Comparison of ENCODE assay signal across 15 cellular contexts in the genomic region with DNA sequence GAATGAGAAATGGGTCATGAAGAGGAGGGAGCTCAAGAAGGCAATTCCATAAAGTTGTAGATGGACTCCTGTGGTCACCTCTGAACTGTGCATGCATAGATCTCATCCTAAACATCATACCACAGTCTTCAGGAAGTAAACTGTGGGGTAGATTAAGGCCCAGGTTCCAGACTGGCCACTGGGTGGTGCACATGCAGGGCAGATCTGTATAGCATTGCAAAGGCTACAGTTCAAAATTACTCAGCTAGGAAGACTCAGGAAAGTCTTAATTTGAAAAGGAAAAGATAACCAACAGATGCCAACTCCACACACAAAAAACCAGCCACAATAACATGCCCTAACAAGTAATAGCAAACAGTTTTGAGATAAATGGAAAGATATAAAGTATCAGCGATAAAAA. TPM values are rescaled to one million over a fixed set of nuclear protein-coding genes. Genes with fewer than 3 reads are reported as not detected.
DNase-seq lines count a peak whose midpoint lies in the region; ATAC-seq and TF ChIP-seq lines count a peak whose summit lies in the region.
"Had no signal": no experiment of that assay in that cellular context is flagged by ENCODE, and none has a peak within 500 bp of the region (broad histone marks: within the 10 kb centered on the region; RNA-seq: fewer than 3 reads in every experiment).

No MANE protein-coding gene starts in this region.

- no peak overlapping the region for H2BK12ac ChIP-seq in neuronal stem cell (ENCODE audit: low read length)

- H3K4me3 Mint-ChIP-seq in activated CD4-positive, alpha-beta T cell treated with anti-CD3 and anti-CD28 coated beads, Interleukin-2, amount 10 ng/mL, durations not matched to agents 24 days and 14 days: no peak overlapping the region
- H3K4me3 Mint-ChIP-seq: activated naive CD4-positive, alpha-beta T cell treated with anti-CD3 and anti-CD28 coated beads, Interleukin-2, amount 10 ng/mL, durations not matched to agents 7 days and 5 days had no signal

- H2BK120ac ChIP-seq in neuronal stem cell (ENCODE audit: low read depth, low read length): no peak overlapping the region

- H3K4me3 ChIP-seq in AG04449 (ENCODE audit: low read depth, low read length) (no peak overlapping the region), PC-3 (ENCODE audit: low read length) (no peak overlapping the region), fibroblast of lung (replicated peaks in 1 of 4; ENCODE audit: control extremely low read depth in 1 of 4, insufficient read depth in 1 of 4, low read depth in 3 of 4, low read length in 4 of 4) (no peak overlapping the region), neuronal stem cell (ENCODE audit: low read length in 2 of 2) (no peak overlapping the region)
- H3K4me3 ChIP-seq: Peyer's patch had no signal

- H3K4me1 ChIP-seq in PC-3 (ENCODE audit: insufficient read depth, low read length) (no peaks in the 10 kb centered on the region), fibroblast of lung (ENCODE audit: control insufficient read depth, extremely low read depth, insufficient read depth, low read length) (no peaks in the 10 kb centered on the region), neuronal stem cell (ENCODE audit: control insufficient read depth in 2 of 2, insufficient read depth in 1 of 2, low read depth in 1 of 2, low read length in 2 of 2) (no peaks in the 10 kb centered on the region)
- H3K4me1 ChIP-seq: Caco-2, Peyer's patch had no signal

- H3K4me2 ChIP-seq in PC-3 (ENCODE audit: low read length) (no peak overlapping the region), fibroblast of lung (ENCODE audit: extremely low read depth, insufficient read depth, low read length) (no peak overlapping the region), neuronal stem cell (ENCODE audit: insufficient read depth, low read length, poor library complexity, severe bottlenecking) (no peak overlapping the region)

- TF ChIP-seq CTCF in AG04449 (IDR thresholded peaks at IDR 0.05; ENCODE audit: insufficient read depth, low read length, missing control alignments) (peak; percentile 56), GM12874 (IDR thresholded peaks at IDR 0.05; ENCODE audit: insufficient read depth, low read depth, low read length) (peak; percentile 41; the same call in 1 of the 2 replicates), PC-3 (conservative IDR thresholded peaks at IDR 0.05; ENCODE audit: low read depth, low read length) (peak; percentile 63), fibroblast of lung (conservative IDR thresholded peaks at IDR 0.05 in 1 of 2, IDR thresholded peaks at IDR 0.05 in 1 of 2; ENCODE audit: low read depth in 1 of 2, low read length in 2 of 2) (peak; percentile 34 to 50)

- no peak overlapping the region for H3K27ac Mint-ChIP-seq in activated CD4-positive, alpha-beta T cell treated with anti-CD3 and anti-CD28 coated beads, Interleukin-2, amount 10 ng/mL, durations not matched to agents 24 days and 14 days
- H3K27ac Mint-ChIP-seq: activated naive CD4-positive, alpha-beta T cell treated with anti-CD3 and anti-CD28 coated beads, Interleukin-2, amount 10 ng/mL, durations not matched to agents 7 days and 5 days had no signal

- 100% methylated on average over 1 of the region's 1 CpG; no CpG with 5 or more reads in 1 of the 2 donors for WGBS in neuronal stem cell (ENCODE audit: extremely low coverage in 2 of 2, insufficient read length in 2 of 2, insufficient replicate concordance in 1 of 2), 2 donors

- CTCF ChIA-PET in AG04449 (lab: Yijun Ruan, JAX): interaction anchor here (0.6 to 3.2 kb wide), 9 partner anchors 9 to 125 kb away, joined by 3 to 25 read pairs (median 4); a partner anchor contains a TSS
- CTCF ChIA-PET in PC-3 (lab: Charles Lee): no interaction called here

- H2BK15ac ChIP-seq in neuronal stem cell (ENCODE audit: low read length): no peak overlapping the region

- intact Hi-C loops in PC-3 (cut with micrococcal nuclease): no loop called here
- intact Hi-C loops in activated CD4-positive, alpha-beta T cell treated with anti-CD3 and anti-CD28 coated beads, Interleukin-2, amount 10 ng/mL, durations not matched to agents 24 days and 14 days (cut with micrococcal nuclease): no loop called here

- peaks cover 14% of the 10 kb centered on the region for H3K9me3 Mint-ChIP-seq in activated CD4-positive, alpha-beta T cell treated with anti-CD3 and anti-CD28 coated beads, Interleukin-2, amount 10 ng/mL, durations not matched to agents 24 days and 14 days

- H4K91ac ChIP-seq in neuronal stem cell (ENCODE audit: low read depth, low read length, poor library complexity): no peak overlapping the region

- H3K9ac ChIP-seq in PC-3 (ENCODE audit: low read length): no peak overlapping the region
- no peak overlapping the region for H3K9ac ChIP-seq in fibroblast of lung (ENCODE audit: insufficient read depth, low read length)
- no peak overlapping the region for H3K9ac ChIP-seq in neuronal stem cell (ENCODE audit: low read depth, low read length, poor library complexity)

- no peak overlapping the region for H2AFZ ChIP-seq in PC-3 (ENCODE audit: low read length)
- H2AFZ ChIP-seq in fibroblast of lung (ENCODE audit: low read length): no peak overlapping the region
- H2AFZ ChIP-seq in neuronal stem cell (ENCODE audit: low read length): no peak overlapping the region

- H3K36me3 Mint-ChIP-seq in activated CD4-positive, alpha-beta T cell treated with anti-CD3 and anti-CD28 coated beads, Interleukin-2, amount 10 ng/mL, durations not matched to agents 24 days and 14 days (ENCODE audit: low read depth): no peaks in the 10 kb centered on the region
- H3K36me3 Mint-ChIP-seq: activated naive CD4-positive, alpha-beta T cell treated with anti-CD3 and anti-CD28 coated beads, Interleukin-2, amount 10 ng/mL, durations not matched to agents 7 days and 5 days had no signal

- no peaks in the 10 kb centered on the region for H3K4me1 Mint-ChIP-seq in activated CD4-positive, alpha-beta T cell treated with anti-CD3 and anti-CD28 coated beads, Interleukin-2, amount 10 ng/mL, durations not matched to agents 24 days and 14 days
- H3K4me1 Mint-ChIP-seq: activated naive CD4-positive, alpha-beta T cell treated with anti-CD3 and anti-CD28 coated beads, Interleukin-2, amount 10 ng/mL, durations not matched to agents 7 days and 5 days had no signal

- H4K8ac ChIP-seq in neuronal stem cell (ENCODE audit: low read depth, low read length): no peak overlapping the region

- H3K14ac ChIP-seq in neuronal stem cell (ENCODE audit: low read length): no peak overlapping the region

- no peaks in the 10 kb centered on the region for H3K36me3 ChIP-seq in PC-3 (ENCODE audit: low read depth, low read length)
- H3K36me3 ChIP-seq in fibroblast of lung (ENCODE audit: control insufficient read depth, insufficient read depth, low read length): no peaks in the 10 kb centered on the region
- H3K36me3 ChIP-seq in neuronal stem cell (replicated peaks in 1 of 2; ENCODE audit: control insufficient read depth in 2 of 2, insufficient read depth in 2 of 2, low read length in 2 of 2): no peaks in the 10 kb centered on the region
- H3K36me3 ChIP-seq: Peyer's patch had no signal

- H4K20me1 ChIP-seq in PC-3 (ENCODE audit: low read length) (no peaks in the 10 kb centered on the region), fibroblast of lung (ENCODE audit: control insufficient read depth, extremely low read depth, insufficient read depth, low read length) (no peaks in the 10 kb centered on the region)

- H2BK5ac ChIP-seq in neuronal stem cell (ENCODE audit: low read length): no peak overlapping the region

- H3K27me3 ChIP-seq in PC-3 (ENCODE audit: low read length): no peaks in the 10 kb centered on the region; the same call in 1 of the 2 replicates
- no peaks in the 10 kb centered on the region for H3K27me3 ChIP-seq in fibroblast of lung (ENCODE audit: control insufficient read depth, insufficient read depth, low read length)
- no peaks in the 10 kb centered on the region for H3K27me3 ChIP-seq in neuronal stem cell (ENCODE audit: control insufficient read depth in 3 of 3, insufficient read depth in 3 of 3, low read depth in 1 of 3, low read length in 3 of 3)
- H3K27me3 ChIP-seq: neutrophil, Peyer's patch had no signal

- no peak overlapping the region for H3K4ac ChIP-seq in neuronal stem cell (ENCODE audit: low read length)

- peaks cover 7% of the 10 kb centered on the region for H3K27me3 Mint-ChIP-seq in activated CD4-positive, alpha-beta T cell treated with anti-CD3 and anti-CD28 coated beads, Interleukin-2, amount 10 ng/mL, durations not matched to agents 24 days and 14 days

- H3K18ac ChIP-seq in neuronal stem cell (ENCODE audit: low read length): no peak overlapping the region

- BruUV-seq in PC-3 (replicated peaks; lab: Mats Ljungman, UMichigan): no TSS peak

- DNase-seq in AG04449 (ENCODE audit: low read depth, low spot score) (no peak), PC-3 (peak; percentile 41), fibroblast of lung (ENCODE audit: low read depth in 2 of 2) (no peak), NCI-H524 treated with DMSO at 0.1 percent for 48 hours (lab: John Stamatoyannopoulos, UW) (no peak), neuronal stem cell (ENCODE audit: low spot score) (no peak)
- DNase-seq in activated CD4-positive, alpha-beta T cell treated with anti-CD3 and anti-CD28 coated beads, Interleukin-2, amount 10 ng/mL, durations not matched to agents 24 days and 14 days: no peak
- DNase-seq: activated CD4-positive, CD25-positive, alpha-beta regulatory T cell; activated naive CD4-positive, alpha-beta T cell treated with anti-CD3 and anti-CD28 coated beads, Interleukin-2, amount 10 ng/mL, durations not matched to agents 7 days and 5 days; GOT3; NCI-H1417 had no signal

- H3K27ac ChIP-seq in PC-3 (ENCODE audit: low read length) (no peak overlapping the region), fibroblast of lung (ENCODE audit: insufficient read depth, low read length) (no peak overlapping the region), neuronal stem cell (replicated peaks; ENCODE audit: low read length) (no peak overlapping the region)
- H3K27ac ChIP-seq: neutrophil, Peyer's patch had no signal

- no peak overlapping the region for H3K23ac ChIP-seq in neuronal stem cell (ENCODE audit: low read depth, low read length, poor library complexity)

- H3K79me2 ChIP-seq in PC-3 (ENCODE audit: low read length) (no peaks in the 10 kb centered on the region), fibroblast of lung (ENCODE audit: control insufficient read depth, insufficient read depth, low read length) (no peaks in the 10 kb centered on the region)

- ATAC-seq in PC-3 (peak; percentile 59), GM21367 (IDR thresholded peaks at IDR 0.05; ENCODE audit: unreplicated experiment) (no peak)

- H2AK5ac ChIP-seq in neuronal stem cell (ENCODE audit: low read depth, low read length): no peak overlapping the region

- H3F3A ChIP-seq in PC-3 (ENCODE audit: low read length, unreplicated experiment): no peaks in the 10 kb centered on the region

- no peaks in the 10 kb centered on the region for H3K9me2 ChIP-seq in PC-3 (replicated peaks; ENCODE audit: low read length)

- no peaks in the 10 kb centered on the region for H3K79me1 ChIP-seq in neuronal stem cell (ENCODE audit: low read depth, low read length)

- H3K9me3 ChIP-seq in PC-3 (ENCODE audit: low read length) (no peaks in the 10 kb centered on the region), fibroblast of lung (ENCODE audit: control insufficient read depth, insufficient read depth, low read depth, low read length) (no peaks in the 10 kb centered on the region), neuronal stem cell (replicated peaks in 1 of 2; ENCODE audit: control insufficient read depth in 2 of 2, insufficient read depth in 1 of 2, low read depth in 1 of 2, low read length in 2 of 2) (peaks cover 0 to 3% of the 10 kb centered on the region in 2 donors)
- H3K9me3 ChIP-seq: neutrophil had no signal

- POLR2A ChIA-PET in AG04449 (lab: Yijun Ruan, JAX): no interaction called here
- POLR2A ChIA-PET in PC-3 (lab: Charles Lee; ENCODE audit: unreplicated experiment): no interaction called here

RNA-seq across cellular contexts. Expression of a gene that starts 20.3 kb away (rescaled TPM):
- total RNA-seq in PC-3 (2014; rRNA removed) (0.29 TPM in 1 of 2 replicates, not detected in the other), fibroblast of lung (under 0.01 and 0.51 TPM in 2 replicates)
- 0.12 and 0.35 TPM in 2 replicates for polyA plus RNA-seq in fibroblast of lung
- 0.21 and 0.36 TPM in 2 replicates for polyA plus RNA-seq in fibroblast of lung (2012)
- polyA minus RNA-seq in fibroblast of lung (ENCODE audit: low replicate concordance): 0.48 and 1.2 TPM in 2 replicates
- not detected in 2 replicates for total RNA-seq in activated CD4-positive, alpha-beta T cell treated with anti-CD3 and anti-CD28 coated beads, Interleukin-2, amount 10 ng/mL, durations not matched to agents 24 days and 14 days
- polyA plus RNA-seq in neuronal stem cell (2013, experiment 1 of 2): 0.04 TPM
- polyA plus RNA-seq in neuronal stem cell (2013, experiment 2 of 2): 0.03 TPM
- total RNA-seq: Caco-2 had no signal
